Comparison of ENCODE assay signal across 32 cellular contexts in genomic region chr17:39711851-39712250, GRCh38. TPM values are rescaled to one million over a fixed set of nuclear protein-coding genes. Genes with fewer than 3 reads are reported as not detected.
"Had no signal": no experiment of that assay in that cellular context is flagged by ENCODE, and none has a peak within 500 bp of the region (broad histone marks: within the 10 kb centered on the region; RNA-seq: fewer than 3 reads in every experiment).

No MANE protein-coding gene starts in this region.

- H3K27ac ChIP-seq: brain microvascular endothelial cell, esophagus muscularis mucosa, foreskin keratinocyte, gastrocnemius medialis, heart left ventricle had no signal

- FAIRE-seq: astrocyte, colon had no signal

- H3K9me3 ChIP-seq: esophagus muscularis mucosa, gastrocnemius medialis, heart left ventricle had no signal

- H3K9me3 Mint-ChIP-seq: activated CD4-positive, alpha-beta T cell treated with anti-CD3 and anti-CD28 coated beads, Interleukin-2, amount 10 ng/mL, durations not matched to agents 7 days and 5 days; activated CD8-positive, alpha-beta T cell treated with anti-CD3 and anti-CD28 coated beads for 36 hours; activated T-cell treated with anti-CD3 and anti-CD28 coated beads, Interleukin-2, amount 50 U/mL, for 4 hours; activated T-helper 17 cell treated with anti-CD3 and anti-CD28 coated beads, Interleukin-2, amount 50 U/mL, for 72 hours; effector memory CD8-positive, alpha-beta T cell had no signal

- ATAC-seq: activated CD8-positive, alpha-beta T cell treated with anti-CD3 and anti-CD28 coated beads for 36 hours; activated T-cell treated with anti-CD3 and anti-CD28 coated beads, Interleukin-2, amount 50 U/mL, for 4 hours; activated T-helper 17 cell treated with anti-CD3 and anti-CD28 coated beads, Interleukin-2, amount 50 U/mL, for 72 hours; effector memory CD8-positive, alpha-beta T cell; foreskin keratinocyte; gastrocnemius medialis; heart left ventricle had no signal

- H3K4me1 ChIP-seq: foreskin keratinocyte had no signal

- H3K27me3 Mint-ChIP-seq: activated CD4-positive, alpha-beta T cell treated with anti-CD3 and anti-CD28 coated beads, Interleukin-2, amount 10 ng/mL, durations not matched to agents 7 days and 5 days; activated CD8-positive, alpha-beta T cell treated with anti-CD3 and anti-CD28 coated beads for 36 hours; activated naive CD8-positive, alpha-beta T cell; activated T-helper 17 cell treated with anti-CD3 and anti-CD28 coated beads, Interleukin-2, amount 50 U/mL, for 72 hours; effector memory CD8-positive, alpha-beta T cell had no signal

- H3K4me3 ChIP-seq: esophagus muscularis mucosa, gastrocnemius medialis, heart left ventricle had no signal

- H3K4me3 Mint-ChIP-seq: activated CD4-positive, alpha-beta T cell treated with anti-CD3 and anti-CD28 coated beads, Interleukin-2, amount 10 ng/mL, durations not matched to agents 7 days and 5 days; activated CD8-positive, alpha-beta T cell treated with anti-CD3 and anti-CD28 coated beads for 36 hours; activated naive CD8-positive, alpha-beta T cell; activated T-cell treated with anti-CD3 and anti-CD28 coated beads, Interleukin-2, amount 50 U/mL, for 4 hours; activated T-helper 17 cell treated with anti-CD3 and anti-CD28 coated beads, Interleukin-2, amount 50 U/mL, for 72 hours; effector memory CD8-positive, alpha-beta T cell had no signal

- H3K36me3 Mint-ChIP-seq: activated naive CD8-positive, alpha-beta T cell had no signal

- H3K27ac Mint-ChIP-seq: activated CD4-positive, alpha-beta T cell treated with anti-CD3 and anti-CD28 coated beads, Interleukin-2, amount 10 ng/mL, durations not matched to agents 7 days and 5 days; activated CD8-positive, alpha-beta T cell treated with anti-CD3 and anti-CD28 coated beads for 36 hours; activated naive CD8-positive, alpha-beta T cell; activated T-helper 17 cell treated with anti-CD3 and anti-CD28 coated beads, Interleukin-2, amount 50 U/mL, for 72 hours; effector memory CD8-positive, alpha-beta T cell had no signal

- H3K27me3 ChIP-seq: brain microvascular endothelial cell, esophagus muscularis mucosa, foreskin keratinocyte, gastrocnemius medialis, heart left ventricle had no signal

- DNase-seq: activated CD4-positive, alpha-beta T cell treated with anti-CD3 and anti-CD28 coated beads for 1 hour; activated CD4-positive, alpha-beta T cell treated with anti-CD3 and anti-CD28 coated beads for 4 hours; activated CD4-positive, alpha-beta T cell treated with anti-CD3 and anti-CD28 coated beads, Interleukin-2, amount 10 ng/mL, durations not matched to agents 7 days and 5 days; activated CD4-positive, alpha-beta T cell treated with anti-CD3 and anti-CD28 coated beads, Interleukin-2, amount 50 U/mL, for 4 hours; activated CD8-positive, alpha-beta memory T cell treated with anti-CD3 and anti-CD28 coated beads for 24 hours; activated CD8-positive, alpha-beta T cell treated with anti-CD3 and anti-CD28 coated beads for 36 hours; activated effector memory CD4-positive, alpha-beta T cell treated with Interleukin-2 at 50 U/mL for 16 hours; activated gamma-delta T cell treated with Interleukin-2 at 50 U/mL for 16 hours; activated naive CD4-positive, alpha-beta T cell treated with anti-CD3 and anti-CD28 coated beads, Interleukin-2, amount 50 U/mL, for 16 hours; activated naive CD4-positive, alpha-beta T cell treated with Interleukin-2 at 50 U/mL for 16 hours; activated T-cell treated with anti-CD3 and anti-CD28 coated beads, Interleukin-2, amount 50 U/mL, for 4 hours; amniotic stem cell; anterior cingulate cortex; brain microvascular endothelial cell; caudate nucleus; cortex of kidney; dermis blood vessel endothelial cell; effector CD4-positive, alpha-beta T cell; effector memory CD8-positive, alpha-beta T cell; erythroblast; foreskin keratinocyte; gastrocnemius medialis; glutamatergic neuron; T-helper 2 cell had no signal

RNA-seq across cellular contexts. Expression of gene GRB7, which starts 25.9 kb away (rescaled TPM):
- total RNA-seq: chondrocyte had no signal

RNA-seq across cellular contexts. Expression of gene PNMT, which starts 43.6 kb away (rescaled TPM):
- total RNA-seq: activated T-cell treated with anti-CD3 and anti-CD28 coated beads, Interleukin-2, amount 50 U/mL, for 4 hours; activated T-helper 17 cell treated with anti-CD3 and anti-CD28 coated beads, Interleukin-2, amount 50 U/mL, for 72 hours; foreskin keratinocyte; T-helper 1 cell treated with Interleukin-12 subunit alpha and Interleukin-12 subunit beta and Interleukin-4 antibody, amounts not matched to agents 30 ng/mL and 1 ng/mL, for 36 hours had no signal
